2 cellular contexts compared by ENCODE assay signal in genomic region chr12:14057895-14058294, GRCh38.
TF ChIP-seq lines count a peak whose summit lies in the region.

No MANE protein-coding gene starts in this region.

TF ChIP-seq in HCT116, 20 proteins besides CTCF, POLR2A, EP300 and RAD21 (continued from another document):
- TF ChIP-seq ZBTB33 (IDR thresholded peaks at IDR 0.05; ENCODE audit: extremely low read depth, insufficient replicate concordance, low read length): no peak
- TF ChIP-seq, protein P1, sequence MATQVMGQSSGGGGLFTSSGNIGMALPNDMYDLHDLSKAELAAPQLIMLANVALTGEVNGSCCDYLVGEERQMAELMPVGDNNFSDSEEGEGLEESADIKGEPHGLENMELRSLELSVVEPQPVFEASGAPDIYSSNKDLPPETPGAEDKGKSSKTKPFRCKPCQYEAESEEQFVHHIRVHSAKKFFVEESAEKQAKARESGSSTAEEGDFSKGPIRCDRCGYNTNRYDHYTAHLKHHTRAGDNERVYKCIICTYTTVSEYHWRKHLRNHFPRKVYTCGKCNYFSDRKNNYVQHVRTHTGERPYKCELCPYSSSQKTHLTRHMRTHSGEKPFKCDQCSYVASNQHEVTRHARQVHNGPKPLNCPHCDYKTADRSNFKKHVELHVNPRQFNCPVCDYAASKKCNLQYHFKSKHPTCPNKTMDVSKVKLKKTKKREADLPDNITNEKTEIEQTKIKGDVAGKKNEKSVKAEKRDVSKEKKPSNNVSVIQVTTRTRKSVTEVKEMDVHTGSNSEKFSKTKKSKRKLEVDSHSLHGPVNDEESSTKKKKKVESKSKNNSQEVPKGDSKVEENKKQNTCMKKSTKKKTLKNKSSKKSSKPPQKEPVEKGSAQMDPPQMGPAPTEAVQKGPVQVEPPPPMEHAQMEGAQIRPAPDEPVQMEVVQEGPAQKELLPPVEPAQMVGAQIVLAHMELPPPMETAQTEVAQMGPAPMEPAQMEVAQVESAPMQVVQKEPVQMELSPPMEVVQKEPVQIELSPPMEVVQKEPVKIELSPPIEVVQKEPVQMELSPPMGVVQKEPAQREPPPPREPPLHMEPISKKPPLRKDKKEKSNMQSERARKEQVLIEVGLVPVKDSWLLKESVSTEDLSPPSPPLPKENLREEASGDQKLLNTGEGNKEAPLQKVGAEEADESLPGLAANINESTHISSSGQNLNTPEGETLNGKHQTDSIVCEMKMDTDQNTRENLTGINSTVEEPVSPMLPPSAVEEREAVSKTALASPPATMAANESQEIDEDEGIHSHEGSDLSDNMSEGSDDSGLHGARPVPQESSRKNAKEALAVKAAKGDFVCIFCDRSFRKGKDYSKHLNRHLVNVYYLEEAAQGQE (IDR thresholded peaks at IDR 0.05; ENCODE audit: low read depth): no peak
- no peak for TF ChIP-seq FOSL1 (IDR thresholded peaks at IDR 0.05; ENCODE audit: low read depth)
- TF ChIP-seq SIN3A (IDR thresholded peaks at IDR 0.05; ENCODE audit: low read depth): no peak
- no peak for TF ChIP-seq ATF3 (IDR thresholded peaks at IDR 0.05)
- no peak for TF ChIP-seq EZH2phosphoT487 (IDR thresholded peaks at IDR 0.05; ENCODE audit: borderline replicate concordance)
- no peak for TF ChIP-seq ZFX (IDR thresholded peaks at IDR 0.05)
- no peak for TF ChIP-seq JUND (IDR thresholded peaks at IDR 0.05)
- TF ChIP-seq SP1 (IDR thresholded peaks at IDR 0.05; ENCODE audit: low read depth): no peak

TF ChIP-seq in WTC11, 78 proteins besides CTCF, POLR2A, EP300 and RAD21 (continued from another document):
- TF ChIP-seq AFF4 (CRISPR knock-in tag; IDR thresholded peaks at IDR 0.05; ENCODE audit: borderline replicate concordance) (no peak), ELF4 (CRISPR knock-in tag; IDR thresholded peaks at IDR 0.05; ENCODE audit: low read depth) (no peak), ZNF219 (CRISPR knock-in tag; IDR thresholded peaks at IDR 0.05; ENCODE audit: borderline replicate concordance) (no peak), USF2 (CRISPR knock-in tag; IDR thresholded peaks at IDR 0.05) (no peak), NR1H2 (CRISPR knock-in tag; IDR thresholded peaks at IDR 0.05) (no peak), CDX4 (CRISPR knock-in tag; IDR thresholded peaks at IDR 0.05; ENCODE audit: borderline replicate concordance) (no peak), FOXK1 (CRISPR knock-in tag; IDR thresholded peaks at IDR 0.05) (no peak), HMGA2 (CRISPR knock-in tag; IDR thresholded peaks at IDR 0.05) (no peak), E2F1 (CRISPR knock-in tag; IDR thresholded peaks at IDR 0.05) (no peak), ATF3 (CRISPR knock-in tag; conservative IDR thresholded peaks at IDR 0.05) (no peak), GABPB1 (CRISPR knock-in tag; IDR thresholded peaks at IDR 0.05) (no peak), EMX1 (CRISPR knock-in tag; IDR thresholded peaks at IDR 0.05) (no peak), ZNF396 (CRISPR knock-in tag; IDR thresholded peaks at IDR 0.05; ENCODE audit: borderline replicate concordance) (no peak)
- TF ChIP-seq, protein P2, sequence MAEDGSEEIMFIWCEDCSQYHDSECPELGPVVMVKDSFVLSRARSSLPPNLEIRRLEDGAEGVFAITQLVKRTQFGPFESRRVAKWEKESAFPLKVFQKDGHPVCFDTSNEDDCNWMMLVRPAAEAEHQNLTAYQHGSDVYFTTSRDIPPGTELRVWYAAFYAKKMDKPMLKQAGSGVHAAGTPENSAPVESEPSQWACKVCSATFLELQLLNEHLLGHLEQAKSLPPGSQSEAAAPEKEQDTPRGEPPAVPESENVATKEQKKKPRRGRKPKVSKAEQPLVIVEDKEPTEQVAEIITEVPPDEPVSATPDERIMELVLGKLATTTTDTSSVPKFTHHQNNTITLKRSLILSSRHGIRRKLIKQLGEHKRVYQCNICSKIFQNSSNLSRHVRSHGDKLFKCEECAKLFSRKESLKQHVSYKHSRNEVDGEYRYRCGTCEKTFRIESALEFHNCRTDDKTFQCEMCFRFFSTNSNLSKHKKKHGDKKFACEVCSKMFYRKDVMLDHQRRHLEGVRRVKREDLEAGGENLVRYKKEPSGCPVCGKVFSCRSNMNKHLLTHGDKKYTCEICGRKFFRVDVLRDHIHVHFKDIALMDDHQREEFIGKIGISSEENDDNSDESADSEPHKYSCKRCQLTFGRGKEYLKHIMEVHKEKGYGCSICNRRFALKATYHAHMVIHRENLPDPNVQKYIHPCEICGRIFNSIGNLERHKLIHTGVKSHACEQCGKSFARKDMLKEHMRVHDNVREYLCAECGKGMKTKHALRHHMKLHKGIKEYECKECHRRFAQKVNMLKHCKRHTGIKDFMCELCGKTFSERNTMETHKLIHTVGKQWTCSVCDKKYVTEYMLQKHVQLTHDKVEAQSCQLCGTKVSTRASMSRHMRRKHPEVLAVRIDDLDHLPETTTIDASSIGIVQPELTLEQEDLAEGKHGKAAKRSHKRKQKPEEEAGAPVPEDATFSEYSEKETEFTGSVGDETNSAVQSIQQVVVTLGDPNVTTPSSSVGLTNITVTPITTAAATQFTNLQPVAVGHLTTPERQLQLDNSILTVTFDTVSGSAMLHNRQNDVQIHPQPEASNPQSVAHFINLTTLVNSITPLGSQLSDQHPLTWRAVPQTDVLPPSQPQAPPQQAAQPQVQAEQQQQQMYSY (CRISPR knock-in tag; IDR thresholded peaks at IDR 0.05): no peak
